14 cellular contexts compared by ENCODE assay signal in genomic region chr16:87226926-87227650, GRCh38.
DNase-seq lines count a peak whose midpoint lies in the region; TF ChIP-seq lines count a peak whose summit lies in the region.
"Had no signal": no experiment of that assay in that cellular context is flagged by ENCODE, and none has a peak within 500 bp of the region (broad histone marks: within the 10 kb centered on the region; RNA-seq: fewer than 3 reads in every experiment).

No MANE protein-coding gene starts in this region.

- no peaks in the 10 kb centered on the region for H3K4me1 Mint-ChIP-seq in activated CD4-positive, alpha-beta T cell treated with anti-CD3 and anti-CD28 coated beads, Interleukin-2, amount 10 ng/mL, durations not matched to agents 7 days and 5 days
- H3K4me1 Mint-ChIP-seq: brain; CD4-positive, alpha-beta memory T cell had no signal

- no peaks in the 10 kb centered on the region for H3K9me3 Mint-ChIP-seq in activated CD4-positive, alpha-beta T cell treated with anti-CD3 and anti-CD28 coated beads, Interleukin-2, amount 10 ng/mL, durations not matched to agents 7 days and 5 days

- DNase-seq in HFF-Myc (ENCODE audit: extremely low read depth, low read depth) = peak; percentile 43
- no peak for DNase-seq in coronary artery (ENCODE audit: low spot score)
- DNase-seq in iris pigment epithelial cell (ENCODE audit: low read depth) = peak; percentile 81
- DNase-seq in stromal cell of bone marrow (ENCODE audit: low read depth) = peak; percentile 29
- no peak for DNase-seq in NCI-H2196 treated with DMSO at 0.1 percent for 48 hours (lab: John Stamatoyannopoulos, UW; ENCODE audit: unreplicated experiment)
- no peak for DNase-seq in activated CD4-positive, alpha-beta T cell treated with anti-CD3 and anti-CD28 coated beads, Interleukin-2, amount 10 ng/mL, durations not matched to agents 7 days and 5 days
- no peak for DNase-seq in SW480 (ENCODE audit: low spot score)
- DNase-seq in Peyer's patch = no peak
- DNase-seq: activated CD8-positive, alpha-beta memory T cell treated with anti-CD3 and anti-CD28 coated beads, Interleukin-2, amount 50 U/mL, for 48 hours; CD4-positive, alpha-beta memory T cell; left colon; NCI-H1048; NCI-H774 had no signal

- H3K4me3 ChIP-seq in HFF-Myc (replicated peaks; ENCODE audit: low read depth, low read length) (no peak overlapping the region), coronary artery (no peak overlapping the region), Peyer's patch (no peak overlapping the region)

- H3K4me3 Mint-ChIP-seq in activated CD4-positive, alpha-beta T cell treated with anti-CD3 and anti-CD28 coated beads, Interleukin-2, amount 10 ng/mL, durations not matched to agents 7 days and 5 days = no peak overlapping the region
- H3K4me3 Mint-ChIP-seq: brain; CD4-positive, alpha-beta memory T cell had no signal

- CTCF ChIA-PET in activated CD4-positive, alpha-beta T cell treated with anti-CD3 and anti-CD28 coated beads, Interleukin-2, amount 10 ng/mL, durations not matched to agents 7 days and 5 days (lab: Charles Lee) = interaction anchor here (0.6 kb wide), 1 partner anchor 657 kb away, joined by 3 read pairs; no protein-coding TSS in a partner anchor

- H3K36me3 Mint-ChIP-seq in activated CD4-positive, alpha-beta T cell treated with anti-CD3 and anti-CD28 coated beads, Interleukin-2, amount 10 ng/mL, durations not matched to agents 7 days and 5 days (ENCODE audit: low read depth) = no peaks in the 10 kb centered on the region
- H3K36me3 Mint-ChIP-seq: brain; CD4-positive, alpha-beta memory T cell had no signal

- TF ChIP-seq POLR2A in Peyer's patch (IDR thresholded peaks at IDR 0.05) = no peak

- POLR2A ChIA-PET in activated CD4-positive, alpha-beta T cell treated with anti-CD3 and anti-CD28 coated beads, Interleukin-2, amount 10 ng/mL, durations not matched to agents 7 days and 5 days (lab: Charles Lee) = no interaction called here

- TF ChIP-seq CTCF in HFF-Myc (IDR thresholded peaks at IDR 0.05; ENCODE audit: low read depth, low read length, missing control alignments) (no peak), coronary artery (IDR thresholded peaks at IDR 0.05) (no peak), Peyer's patch (IDR thresholded peaks at IDR 0.05) (no peak)

- no peaks in the 10 kb centered on the region for H3K27me3 ChIP-seq in Peyer's patch

- H3K27ac ChIP-seq in coronary artery (peak overlapping the region; percentile 79 to 91), Peyer's patch (peak overlapping the region in 2 of 4 donors; percentile 13 to 56)

- peaks cover 6% of the 10 kb centered on the region for H3K27me3 Mint-ChIP-seq in activated CD4-positive, alpha-beta T cell treated with anti-CD3 and anti-CD28 coated beads, Interleukin-2, amount 10 ng/mL, durations not matched to agents 7 days and 5 days

- H3K9me3 ChIP-seq in Peyer's patch = no peaks in the 10 kb centered on the region

- H3K27ac Mint-ChIP-seq in activated CD4-positive, alpha-beta T cell treated with anti-CD3 and anti-CD28 coated beads, Interleukin-2, amount 10 ng/mL, durations not matched to agents 7 days and 5 days = no peak overlapping the region
- H3K27ac Mint-ChIP-seq: brain; CD4-positive, alpha-beta memory T cell had no signal

- no peaks in the 10 kb centered on the region for H3K36me3 ChIP-seq in Peyer's patch

- no peaks in the 10 kb centered on the region for H3K4me1 ChIP-seq in Peyer's patch

Comparison
In these comparisons a context has a peak if more than half of its experiments do, and no peak if none do; other contexts are left out.
1. DNase-seq: peak in HFF-Myc (single experiment), iris pigment epithelial cell (single experiment) and stromal cell of bone marrow (single experiment); none in coronary artery (single experiment), NCI-H2196 treated with DMSO at 0.1 percent for 48 hours (single experiment), activated CD4-positive, alpha-beta T cell treated with anti-CD3 and anti-CD28 coated beads, Interleukin-2, amount 10 ng/mL, durations not matched to agents 7 days and 5 days (single experiment), SW480 (single experiment) and Peyer's patch (0 of 3).